Comparison of ENCODE assay signal across 14 cellular contexts in genomic region chr17:49016775-49017463, GRCh38. TPM values are rescaled to one million over a fixed set of nuclear protein-coding genes. Genes with fewer than 3 reads are reported as not detected.
DNase-seq lines count a peak whose midpoint lies in the region; ATAC-seq and TF ChIP-seq lines count a peak whose summit lies in the region.
"Had no signal": no experiment of that assay in that cellular context is flagged by ENCODE, and none has a peak within 500 bp of the region (broad histone marks: within the 10 kb centered on the region; RNA-seq: fewer than 3 reads in every experiment).

No MANE protein-coding gene starts in this region.

- DNase-seq in AG08395 (ENCODE audit: low spot score), result peak; percentile 88
- DNase-seq in HPDE6-E6E7 (ENCODE audit: extremely low spot score), result peak; percentile 67
- DNase-seq in body of pancreas, result peak; percentile 36 to 68 (median 52)
- DNase-seq in mesothelial cell of epicardium (ENCODE audit: low spot score in 2 of 2, unreplicated experiment in 2 of 2), result no peak
- no peak for DNase-seq in HuH-7.5 (ENCODE audit: low spot score)
- no peak for DNase-seq in NCI-H526 (lab: John Stamatoyannopoulos, UW)
- no peak for DNase-seq in AML-193 (lab: John Stamatoyannopoulos, UW)
- DNase-seq: activated naive CD8-positive, alpha-beta T cell treated with anti-CD3 and anti-CD28 coated beads for 36 hours; DND-41; stimulated activated CD4-positive, alpha-beta T cell treated with anti-CD3 and anti-CD28 coated beads, Interleukin-12 subunit alpha, Interleukin-12 subunit beta, amount 100 ng/mL, for 4 hours had no signal

- peak overlapping the region; percentile 86 for H3K27ac Mint-ChIP-seq in mesothelial cell of epicardium
- H3K27ac Mint-ChIP-seq: activated naive CD8-positive, alpha-beta T cell treated with anti-CD3 and anti-CD28 coated beads for 36 hours; T-helper 1 cell treated with Interleukin-12 subunit alpha and Interleukin-12 subunit beta and Interleukin-4 antibody, amounts not matched to agents 30 μg/mL and 1 μg/mL, for 36 hours had no signal

- no peak for TF ChIP-seq POLR2A in body of pancreas (IDR thresholded peaks at IDR 0.05)

- no peak overlapping the region for H3K27ac ChIP-seq in body of pancreas

- no peaks in the 10 kb centered on the region for H3K9me3 Mint-ChIP-seq in mesothelial cell of epicardium
- H3K9me3 Mint-ChIP-seq: activated naive CD8-positive, alpha-beta T cell treated with anti-CD3 and anti-CD28 coated beads for 36 hours; T-helper 1 cell treated with Interleukin-12 subunit alpha and Interleukin-12 subunit beta and Interleukin-4 antibody, amounts not matched to agents 30 μg/mL and 1 μg/mL, for 36 hours had no signal

- no peaks in the 10 kb centered on the region for H3K27me3 Mint-ChIP-seq in mesothelial cell of epicardium (ENCODE audit: low read depth)

- H3K36me3 Mint-ChIP-seq in mesothelial cell of epicardium, result peaks cover 1% of the 10 kb centered on the region
- H3K36me3 Mint-ChIP-seq: activated naive CD8-positive, alpha-beta T cell treated with anti-CD3 and anti-CD28 coated beads for 36 hours had no signal

- H3K36me3 ChIP-seq in body of pancreas (replicated peaks in 1 of 2; ENCODE audit: insufficient read depth in 1 of 2, low read depth in 2 of 2), result no peaks in the 10 kb centered on the region

- ATAC-seq in body of pancreas (peak; percentile 42), GM19023 (IDR thresholded peaks at IDR 0.05; ENCODE audit: unreplicated experiment) (no peak)
- ATAC-seq: HepG2 had no signal

- WGBS in body of pancreas, 2 donors, result 27 to 28% methylated on average over 10 to 14 of the region's 16 CpGs

- intact Hi-C loops in body of pancreas (cut with DNase I), result no loop called here

- peaks cover 16% of the 10 kb centered on the region for H3K4me1 ChIP-seq in body of pancreas

- TF ChIP-seq CTCF in body of pancreas (IDR thresholded peaks at IDR 0.05) (no peak), mesothelial cell of epicardium (IDR thresholded peaks at IDR 0.05; ENCODE audit: unreplicated experiment) (no peak)

- H3K4me3 ChIP-seq in body of pancreas, result no peak overlapping the region

- H3K4me1 Mint-ChIP-seq in mesothelial cell of epicardium, result peaks cover 75% of the 10 kb centered on the region

- no peaks in the 10 kb centered on the region for H3K9me3 ChIP-seq in body of pancreas

- H3K27me3 ChIP-seq in body of pancreas, result peaks cover 3 to 37% of the 10 kb centered on the region in 2 donors

- H3K4me3 Mint-ChIP-seq in mesothelial cell of epicardium, result no peak overlapping the region
- H3K4me3 Mint-ChIP-seq: activated naive CD8-positive, alpha-beta T cell treated with anti-CD3 and anti-CD28 coated beads for 36 hours; T-helper 1 cell treated with Interleukin-12 subunit alpha and Interleukin-12 subunit beta and Interleukin-4 antibody, amounts not matched to agents 30 μg/mL and 1 μg/mL, for 36 hours had no signal

RNA-seq across cellular contexts. Expression of gene IGF2BP1, which starts 19.7 kb away (rescaled TPM):
- total RNA-seq in body of pancreas (not detected), mesothelial cell of epicardium (225 to 227 TPM (median 227 TPM) in 3 replicates)

RNA-seq across cellular contexts. Expression of gene GIP, which starts 48.5 kb away (rescaled TPM):
- not detected for total RNA-seq in body of pancreas
- not detected in 3 replicates for total RNA-seq in mesothelial cell of epicardium
- total RNA-seq: activated naive CD8-positive, alpha-beta T cell treated with anti-CD3 and anti-CD28 coated beads for 36 hours; urinary bladder had no signal

Comparison
In these comparisons a context has a peak if more than half of its experiments do, and no peak if none do; other contexts are left out.
1. DNase-seq: peak in AG08395 (single experiment), HPDE6-E6E7 (single experiment) and body of pancreas (4 of 4); none in mesothelial cell of epicardium (0 of 2), HuH-7.5 (single experiment), NCI-H526 (0 of 2) and AML-193 (0 of 2).
2. RNA of gene IGF2BP1, which starts 19.7 kb away (total RNA-seq): 225 to 227 TPM in mesothelial cell of epicardium; not detected in body of pancreas; every median in the first group is over 100 times any median in the second.